In the genomic region with DNA sequence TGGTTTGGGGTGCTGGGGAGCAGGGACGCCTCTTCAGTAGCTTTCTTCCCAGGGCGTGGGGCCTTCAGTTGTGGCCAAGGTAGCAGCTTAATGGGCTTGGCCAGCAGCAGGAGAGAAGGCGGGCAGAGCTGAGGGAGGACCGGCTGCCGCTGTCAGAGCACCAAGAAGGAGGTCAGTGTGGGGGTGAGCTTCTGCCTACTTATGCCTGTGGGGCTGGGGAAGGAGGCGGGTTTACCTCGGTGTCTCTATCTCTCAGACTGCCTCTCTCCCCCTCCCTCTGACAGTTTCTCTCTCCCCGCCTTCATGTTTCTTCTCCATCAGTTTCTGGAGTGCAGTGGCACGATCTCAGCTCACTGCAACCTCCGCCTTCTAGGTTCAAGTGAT, we compare ENCODE assay signal across 2 cellular contexts.
A peak's percentile ranks its signal among the peaks of the same experiment; 100 is the strongest.
TF ChIP-seq lines count a peak whose summit lies in the region.

A gene with protein sequence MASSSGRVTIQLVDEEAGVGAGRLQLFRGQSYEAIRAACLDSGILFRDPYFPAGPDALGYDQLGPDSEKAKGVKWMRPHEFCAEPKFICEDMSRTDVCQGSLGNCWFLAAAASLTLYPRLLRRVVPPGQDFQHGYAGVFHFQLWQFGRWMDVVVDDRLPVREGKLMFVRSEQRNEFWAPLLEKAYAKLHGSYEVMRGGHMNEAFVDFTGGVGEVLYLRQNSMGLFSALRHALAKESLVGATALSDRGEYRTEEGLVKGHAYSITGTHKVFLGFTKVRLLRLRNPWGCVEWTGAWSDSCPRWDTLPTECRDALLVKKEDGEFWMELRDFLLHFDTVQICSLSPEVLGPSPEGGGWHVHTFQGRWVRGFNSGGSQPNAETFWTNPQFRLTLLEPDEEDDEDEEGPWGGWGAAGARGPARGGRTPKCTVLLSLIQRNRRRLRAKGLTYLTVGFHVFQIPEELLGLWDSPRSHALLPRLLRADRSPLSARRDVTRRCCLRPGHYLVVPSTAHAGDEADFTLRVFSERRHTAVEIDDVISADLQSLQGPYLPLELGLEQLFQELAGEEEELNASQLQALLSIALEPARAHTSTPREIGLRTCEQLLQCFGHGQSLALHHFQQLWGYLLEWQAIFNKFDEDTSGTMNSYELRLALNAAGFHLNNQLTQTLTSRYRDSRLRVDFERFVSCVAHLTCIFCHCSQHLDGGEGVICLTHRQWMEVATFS (minus strand): TSS at position 177 of the 384 bp plus-strand sequence. CDS start 309 bp downstream, outside the sequence.

TF ChIP-seq in H1, 55 proteins besides CTCF, POLR2A, EP300 and RAD21:
- TF ChIP-seq KDM1A (IDR thresholded peaks at IDR 0.05; ENCODE audit: borderline replicate concordance, low read length), result peak; percentile 89
- no peak for TF ChIP-seq CEBPB (IDR thresholded peaks at IDR 0.05; ENCODE audit: low read depth, low read length)
TF ChIP-seq in H1: peak in this region for 1.

TF ChIP-seq in SK-N-SH treated with all-trans-retinoic acid at 6 μM for 48 hours, 23 proteins besides CTCF, POLR2A, EP300 and RAD21:
- TF ChIP-seq PPARA (CRISPR knock-in tag; IDR thresholded peaks at IDR 0.05; ENCODE audit: borderline replicate concordance), result no peak
- no peak for TF ChIP-seq ZNF8 (CRISPR knock-in tag; IDR thresholded peaks at IDR 0.05)
- TF ChIP-seq, protein P1, sequence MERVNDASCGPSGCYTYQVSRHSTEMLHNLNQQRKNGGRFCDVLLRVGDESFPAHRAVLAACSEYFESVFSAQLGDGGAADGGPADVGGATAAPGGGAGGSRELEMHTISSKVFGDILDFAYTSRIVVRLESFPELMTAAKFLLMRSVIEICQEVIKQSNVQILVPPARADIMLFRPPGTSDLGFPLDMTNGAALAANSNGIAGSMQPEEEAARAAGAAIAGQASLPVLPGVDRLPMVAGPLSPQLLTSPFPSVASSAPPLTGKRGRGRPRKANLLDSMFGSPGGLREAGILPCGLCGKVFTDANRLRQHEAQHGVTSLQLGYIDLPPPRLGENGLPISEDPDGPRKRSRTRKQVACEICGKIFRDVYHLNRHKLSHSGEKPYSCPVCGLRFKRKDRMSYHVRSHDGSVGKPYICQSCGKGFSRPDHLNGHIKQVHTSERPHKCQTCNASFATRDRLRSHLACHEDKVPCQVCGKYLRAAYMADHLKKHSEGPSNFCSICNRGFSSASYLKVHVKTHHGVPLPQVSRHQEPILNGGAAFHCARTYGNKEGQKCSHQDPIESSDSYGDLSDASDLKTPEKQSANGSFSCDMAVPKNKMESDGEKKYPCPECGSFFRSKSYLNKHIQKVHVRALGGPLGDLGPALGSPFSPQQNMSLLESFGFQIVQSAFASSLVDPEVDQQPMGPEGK (CRISPR knock-in tag; IDR thresholded peaks at IDR 0.05; ENCODE audit: borderline replicate concordance), result no peak
- no peak for TF ChIP-seq ARNTL (CRISPR knock-in tag; IDR thresholded peaks at IDR 0.05; ENCODE audit: borderline replicate concordance, low read depth)
- TF ChIP-seq GLIS3 (CRISPR knock-in tag; IDR thresholded peaks at IDR 0.05), result no peak
- no peak for TF ChIP-seq ZFP3 (CRISPR knock-in tag; IDR thresholded peaks at IDR 0.05)
- TF ChIP-seq, protein P2, sequence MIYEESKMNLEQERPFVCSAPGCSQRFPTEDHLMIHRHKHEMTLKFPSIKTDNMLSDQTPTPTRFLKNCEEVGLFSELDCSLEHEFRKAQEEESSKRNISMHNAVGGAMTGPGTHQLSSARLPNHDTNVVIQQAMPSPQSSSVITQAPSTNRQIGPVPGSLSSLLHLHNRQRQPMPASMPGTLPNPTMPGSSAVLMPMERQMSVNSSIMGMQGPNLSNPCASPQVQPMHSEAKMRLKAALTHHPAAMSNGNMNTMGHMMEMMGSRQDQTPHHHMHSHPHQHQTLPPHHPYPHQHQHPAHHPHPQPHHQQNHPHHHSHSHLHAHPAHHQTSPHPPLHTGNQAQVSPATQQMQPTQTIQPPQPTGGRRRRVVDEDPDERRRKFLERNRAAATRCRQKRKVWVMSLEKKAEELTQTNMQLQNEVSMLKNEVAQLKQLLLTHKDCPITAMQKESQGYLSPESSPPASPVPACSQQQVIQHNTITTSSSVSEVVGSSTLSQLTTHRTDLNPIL (CRISPR knock-in tag; IDR thresholded peaks at IDR 0.05; ENCODE audit: low read depth), result no peak
- TF ChIP-seq, protein P3, sequence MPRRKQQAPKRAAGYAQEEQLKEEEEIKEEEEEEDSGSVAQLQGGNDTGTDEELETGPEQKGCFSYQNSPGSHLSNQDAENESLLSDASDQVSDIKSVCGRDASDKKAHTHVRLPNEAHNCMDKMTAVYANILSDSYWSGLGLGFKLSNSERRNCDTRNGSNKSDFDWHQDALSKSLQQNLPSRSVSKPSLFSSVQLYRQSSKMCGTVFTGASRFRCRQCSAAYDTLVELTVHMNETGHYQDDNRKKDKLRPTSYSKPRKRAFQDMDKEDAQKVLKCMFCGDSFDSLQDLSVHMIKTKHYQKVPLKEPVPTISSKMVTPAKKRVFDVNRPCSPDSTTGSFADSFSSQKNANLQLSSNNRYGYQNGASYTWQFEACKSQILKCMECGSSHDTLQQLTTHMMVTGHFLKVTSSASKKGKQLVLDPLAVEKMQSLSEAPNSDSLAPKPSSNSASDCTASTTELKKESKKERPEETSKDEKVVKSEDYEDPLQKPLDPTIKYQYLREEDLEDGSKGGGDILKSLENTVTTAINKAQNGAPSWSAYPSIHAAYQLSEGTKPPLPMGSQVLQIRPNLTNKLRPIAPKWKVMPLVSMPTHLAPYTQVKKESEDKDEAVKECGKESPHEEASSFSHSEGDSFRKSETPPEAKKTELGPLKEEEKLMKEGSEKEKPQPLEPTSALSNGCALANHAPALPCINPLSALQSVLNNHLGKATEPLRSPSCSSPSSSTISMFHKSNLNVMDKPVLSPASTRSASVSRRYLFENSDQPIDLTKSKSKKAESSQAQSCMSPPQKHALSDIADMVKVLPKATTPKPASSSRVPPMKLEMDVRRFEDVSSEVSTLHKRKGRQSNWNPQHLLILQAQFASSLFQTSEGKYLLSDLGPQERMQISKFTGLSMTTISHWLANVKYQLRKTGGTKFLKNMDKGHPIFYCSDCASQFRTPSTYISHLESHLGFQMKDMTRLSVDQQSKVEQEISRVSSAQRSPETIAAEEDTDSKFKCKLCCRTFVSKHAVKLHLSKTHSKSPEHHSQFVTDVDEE (CRISPR knock-in tag; IDR thresholded peaks at IDR 0.05), result no peak
- TF ChIP-seq ISL1 (CRISPR knock-in tag; IDR thresholded peaks at IDR 0.05), result no peak
- TF ChIP-seq TOX (CRISPR knock-in tag; IDR thresholded peaks at IDR 0.05; ENCODE audit: borderline replicate concordance), result no peak
- no peak for TF ChIP-seq RARB (CRISPR knock-in tag; IDR thresholded peaks at IDR 0.05)
- TF ChIP-seq SNAI2 (CRISPR knock-in tag; IDR thresholded peaks at IDR 0.05), result no peak
- TF ChIP-seq ZC3H10 (CRISPR knock-in tag; IDR thresholded peaks at IDR 0.05), result no peak
- TF ChIP-seq TCF4 (CRISPR knock-in tag; IDR thresholded peaks at IDR 0.05; ENCODE audit: borderline replicate concordance), result no peak
- no peak for TF ChIP-seq CSDC2 (CRISPR knock-in tag; IDR thresholded peaks at IDR 0.05)
- TF ChIP-seq ZNF70 (CRISPR knock-in tag; IDR thresholded peaks at IDR 0.05), result no peak
- TF ChIP-seq, protein P4, sequence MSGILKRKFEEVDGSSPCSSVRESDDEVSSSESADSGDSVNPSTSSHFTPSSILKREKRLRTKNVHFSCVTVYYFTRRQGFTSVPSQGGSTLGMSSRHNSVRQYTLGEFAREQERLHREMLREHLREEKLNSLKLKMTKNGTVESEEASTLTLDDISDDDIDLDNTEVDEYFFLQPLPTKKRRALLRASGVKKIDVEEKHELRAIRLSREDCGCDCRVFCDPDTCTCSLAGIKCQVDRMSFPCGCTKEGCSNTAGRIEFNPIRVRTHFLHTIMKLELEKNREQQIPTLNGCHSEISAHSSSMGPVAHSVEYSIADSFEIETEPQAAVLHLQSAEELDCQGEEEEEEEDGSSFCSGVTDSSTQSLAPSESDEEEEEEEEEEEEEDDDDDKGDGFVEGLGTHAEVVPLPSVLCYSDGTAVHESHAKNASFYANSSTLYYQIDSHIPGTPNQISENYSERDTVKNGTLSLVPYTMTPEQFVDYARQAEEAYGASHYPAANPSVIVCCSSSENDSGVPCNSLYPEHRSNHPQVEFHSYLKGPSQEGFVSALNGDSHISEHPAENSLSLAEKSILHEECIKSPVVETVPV (CRISPR knock-in tag; IDR thresholded peaks at IDR 0.05), result no peak
- TF ChIP-seq ZFP30 (CRISPR knock-in tag; IDR thresholded peaks at IDR 0.05), result no peak
TF ChIP-seq in SK-N-SH treated with all-trans-retinoic acid at 6 μM for 48 hours: peak in this region for 0.
